ENCODE assay signal across 2 cellular contexts in the genomic region with DNA sequence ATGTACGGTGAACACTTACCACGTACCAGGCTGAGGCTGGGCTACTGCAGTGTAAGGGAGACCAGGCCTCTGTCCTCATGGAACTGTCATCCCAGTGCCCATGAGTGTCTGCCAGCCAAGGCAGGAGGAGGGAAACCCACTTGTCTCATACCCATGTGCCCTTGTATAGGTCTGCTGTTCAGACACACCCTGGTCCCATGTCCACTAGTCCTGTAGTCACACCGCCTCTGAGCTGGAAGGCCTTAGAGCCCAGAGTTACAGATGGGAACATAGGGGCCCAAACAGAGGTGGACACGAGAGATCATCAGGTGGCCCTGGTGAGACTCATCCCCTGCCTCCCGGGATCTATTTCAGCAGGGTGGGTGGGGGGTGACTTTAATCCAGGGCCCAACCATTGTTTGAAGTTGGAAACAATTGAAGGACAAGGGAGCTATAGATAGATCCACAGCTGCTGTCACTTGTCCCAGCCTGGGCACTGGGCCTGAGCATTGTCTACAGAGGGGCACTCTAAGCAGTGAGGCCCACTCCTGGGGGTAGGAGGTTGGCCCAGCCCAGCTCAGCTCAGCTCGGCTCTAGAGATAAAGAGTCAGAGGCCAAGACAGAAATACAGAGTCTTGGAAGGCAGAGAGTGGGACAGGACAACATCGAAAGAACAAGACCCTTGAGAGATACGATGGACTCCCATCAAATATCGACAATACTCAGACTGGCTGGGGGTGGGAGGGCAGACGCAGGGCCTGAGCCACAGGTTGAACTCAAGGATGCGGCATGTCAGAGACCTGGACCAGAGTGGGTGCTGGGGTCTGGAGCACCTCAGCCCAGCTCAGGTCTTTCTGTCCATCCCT.
A peak's percentile ranks its signal among the peaks of the same experiment; 100 is the strongest.
TF ChIP-seq lines count a peak whose summit lies in the region.

No MANE protein-coding gene starts in this region.

TF ChIP-seq in IMR-90, 13 proteins besides CTCF, POLR2A, EP300 and RAD21:
- no peak for TF ChIP-seq NFE2L2 (IDR thresholded peaks at IDR 0.05; ENCODE audit: low read depth, low read length)
- TF ChIP-seq CHD1 (IDR thresholded peaks at IDR 0.05; ENCODE audit: low read depth, low read length), result no peak
- no peak for TF ChIP-seq RCOR1 (IDR thresholded peaks at IDR 0.05; ENCODE audit: insufficient replicate concordance, low read length)
- TF ChIP-seq CEBPB (IDR thresholded peaks at IDR 0.05; ENCODE audit: low read depth, low read length), result no peak
- TF ChIP-seq, protein P1, sequence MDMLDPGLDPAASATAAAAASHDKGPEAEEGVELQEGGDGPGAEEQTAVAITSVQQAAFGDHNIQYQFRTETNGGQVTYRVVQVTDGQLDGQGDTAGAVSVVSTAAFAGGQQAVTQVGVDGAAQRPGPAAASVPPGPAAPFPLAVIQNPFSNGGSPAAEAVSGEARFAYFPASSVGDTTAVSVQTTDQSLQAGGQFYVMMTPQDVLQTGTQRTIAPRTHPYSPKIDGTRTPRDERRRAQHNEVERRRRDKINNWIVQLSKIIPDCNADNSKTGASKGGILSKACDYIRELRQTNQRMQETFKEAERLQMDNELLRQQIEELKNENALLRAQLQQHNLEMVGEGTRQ (IDR thresholded peaks at IDR 0.05; ENCODE audit: low read depth, low read length), result no peak
- no peak for TF ChIP-seq RFX5 (IDR thresholded peaks at IDR 0.05; ENCODE audit: low read depth, low read length)
- no peak for TF ChIP-seq MAZ (IDR thresholded peaks at IDR 0.05; ENCODE audit: borderline replicate concordance, low read depth, low read length)
- no peak for TF ChIP-seq MXI1 (IDR thresholded peaks at IDR 0.05; ENCODE audit: borderline replicate concordance, low read depth, low read length)
- TF ChIP-seq FOS (IDR thresholded peaks at IDR 0.05; ENCODE audit: low read depth, low read length), result no peak

TF ChIP-seq in K562, 482 proteins besides CTCF, POLR2A, EP300 and RAD21:
- TF ChIP-seq C11orf30 (IDR thresholded peaks at IDR 0.05; ENCODE audit: low read depth) (no peak), IRF2 (CRISPR knock-in tag; IDR thresholded peaks at IDR 0.05) (0 out of 2 replicates have a peak, but pooled peaks have one; percentile 32)
